ENCODE assay signal across 18 cellular contexts in genomic region chr20:63290136-63290676, GRCh38. TPM values are rescaled to one million over a fixed set of nuclear protein-coding genes. Genes with fewer than 3 reads are reported as not detected.
DNase-seq lines count a peak whose midpoint lies in the region; ATAC-seq, FAIRE-seq and TF ChIP-seq lines count a peak whose summit lies in the region.
"Had no signal": no experiment of that assay in that cellular context is flagged by ENCODE, and none has a peak within 500 bp of the region (broad histone marks: within the 10 kb centered on the region; RNA-seq: fewer than 3 reads in every experiment).

No MANE protein-coding gene starts in this region.

- no peaks in the 10 kb centered on the region for H3K27me3 ChIP-seq in GM23338 (ENCODE audit: insufficient read depth)
- peaks cover 11% of the 10 kb centered on the region for H3K27me3 ChIP-seq in RWPE2 (ENCODE audit: insufficient read depth, poor library complexity, severe bottlenecking)
- H3K27me3 ChIP-seq: SJCRH30 had no signal

- no peak overlapping the region for H3K4me3 Mint-ChIP-seq in GM23338

- H3K9me3 ChIP-seq in A549 = no peaks in the 10 kb centered on the region
- no peaks in the 10 kb centered on the region for H3K9me3 ChIP-seq in RWPE2 (ENCODE audit: severe bottlenecking)
- H3K9me3 ChIP-seq: SJCRH30 had no signal

- H2AFZ ChIP-seq in GM23338 = no peak overlapping the region

- H3K9me2 ChIP-seq in GM23338 (ENCODE audit: insufficient read depth) = no peaks in the 10 kb centered on the region

- H3K27me3 Mint-ChIP-seq in GM23338 (ENCODE audit: insufficient read depth, low read depth, poor library complexity) = peaks cover 22% of the 10 kb centered on the region

- H3K4me3 ChIP-seq in A549 (no peak overlapping the region), GM23338 (no peak overlapping the region), RWPE2 (ENCODE audit: severe bottlenecking) (no peak overlapping the region)
- H3K4me3 ChIP-seq: SJCRH30 had no signal

- peaks cover 8% of the 10 kb centered on the region; the same call in 2 of the 3 replicates for H3K4me1 Mint-ChIP-seq in GM23338

- no peak for TF ChIP-seq EP300 in A549 (IDR thresholded peaks at IDR 0.05)

- POLR2A ChIA-PET in A549 (lab: Yijun Ruan, JAX) = no interaction called here

- H3F3A ChIP-seq in GM23338 (replicated peaks; ENCODE audit: low read depth) = no peaks in the 10 kb centered on the region

- no peak overlapping the region for H3K4me2 ChIP-seq in A549
- no peak overlapping the region for H3K4me2 ChIP-seq in GM23338

- CTCF ChIA-PET in A549 (lab: Yijun Ruan, JAX) = interaction anchor here (0.7 to 30.4 kb wide), 16 partner anchors 9 to 107 kb away, joined by 3 to 401 read pairs (median 8); partner anchors contain the start of genes BIRC7 and NKAIN4

- no peak overlapping the region for H3K27ac Mint-ChIP-seq in GM23338

- H3K27ac ChIP-seq in A549 = peak overlapping the region in 1 of 2 experiments; percentile 29; a peak in 2 of 6 replicates
- H3K27ac ChIP-seq in GM23338 (ENCODE audit: low read depth) = 0 out of 2 replicates have a peak overlapping the region, but pooled peaks have one; percentile 45
- no peak overlapping the region for H3K27ac ChIP-seq in RWPE2 (ENCODE audit: poor library complexity, severe bottlenecking)
- H3K27ac ChIP-seq: C4-2B, SJCRH30 had no signal

- no peaks in the 10 kb centered on the region for H3K79me2 ChIP-seq in GM23338 (replicated peaks; ENCODE audit: insufficient read depth)

- H3K4me1 ChIP-seq in A549 (peaks cover 23% of the 10 kb centered on the region; the same call in 2 of the 3 replicates), GM23338 (ENCODE audit: insufficient read depth) (peaks cover 7% of the 10 kb centered on the region; the same call in 1 of the 2 replicates), RWPE2 (ENCODE audit: insufficient read depth, poor library complexity, severe bottlenecking) (no peaks in the 10 kb centered on the region)
- H3K4me1 ChIP-seq: SJCRH30 had no signal

- TF ChIP-seq CTCF in A549 (IDR thresholded peaks at IDR 0.05) (no peak), GM23338 (conservative IDR thresholded peaks at IDR 0.05; ENCODE audit: low read depth in 2 of 2) (no peak), RWPE2 (IDR thresholded peaks at IDR 0.05; ENCODE audit: poor library complexity, severe bottlenecking) (no peak)

- ATAC-seq in A549 (peak; percentile 0 to 1; a peak in 2 of 6 replicates), GM23338 (no peak), RWPE2 (ENCODE audit: low read depth) (no peak), left lobe of liver (peak; percentile 6), GM18870 (IDR thresholded peaks at IDR 0.05; ENCODE audit: unreplicated experiment) (no peak)

- no peak for FAIRE-seq in A549 (lab: Jason Lieb, UNC)

- H4K20me1 ChIP-seq in GM23338 (replicated peaks; ENCODE audit: insufficient read depth) = no peaks in the 10 kb centered on the region

- no peaks in the 10 kb centered on the region for H3K9me3 Mint-ChIP-seq in GM23338

- WGBS in A549 (ENCODE audit: missing lambda C conversion rate) = 85% methylated on average over 11 of the region's 17 CpGs

- TF ChIP-seq POLR2A in A549 (IDR thresholded peaks at IDR 0.05; ENCODE audit: low read length) = no peak

- DNase-seq in A549 (ENCODE audit: low read depth in 1 of 2, low spot score in 1 of 2) = no peak
- no peak for DNase-seq in GM23338 (ENCODE audit: low spot score)
- DNase-seq in RWPE2 (ENCODE audit: low spot score) = peak; percentile 85
- no peak for DNase-seq in left lobe of liver (ENCODE audit: low spot score)
- DNase-seq in germinal center (ENCODE audit: low spot score) = no peak
- DNase-seq in pons (ENCODE audit: low spot score) = no peak
- no peak for DNase-seq in central memory CD4-positive, alpha-beta T cell
- DNase-seq: EL, HCEC 1CT, NCI-H1694 treated with DMSO at 0.1 percent for 48 hours, NCI-H2227 treated with DMSO at 0.1 percent for 48 hours, NCI-H524 treated with DMSO at 0.1 percent for 48 hours, SJCRH30, SW 1271 had no signal

- TF ChIP-seq RAD21 in A549 (conservative IDR thresholded peaks at IDR 0.05 in 1 of 2, IDR thresholded peaks at IDR 0.05 in 1 of 2) = no peak

- peaks cover 16% of the 10 kb centered on the region for H3K36me3 Mint-ChIP-seq in GM23338 (ENCODE audit: low read depth)

- H3K36me3 ChIP-seq in GM23338 (ENCODE audit: insufficient read depth) = no peaks in the 10 kb centered on the region; the same call in 1 of the 2 replicates
- H3K36me3 ChIP-seq in RWPE2 (ENCODE audit: low read depth) = peaks cover 37% of the 10 kb centered on the region

TF ChIP-seq in A549, 52 proteins besides CTCF, POLR2A, EP300 and RAD21:
- TF ChIP-seq RFX5 (IDR thresholded peaks at IDR 0.05) (no peak), RCOR1 (IDR thresholded peaks at IDR 0.05; ENCODE audit: low read depth, low read length) (no peak), RARB (CRISPR knock-in tag; IDR thresholded peaks at IDR 0.05) (no peak), FOSB (CRISPR knock-in tag; IDR thresholded peaks at IDR 0.05) (no peak)

TF ChIP-seq in GM23338, 12 proteins besides CTCF, POLR2A, EP300 and RAD21 (continues in another document):
- TF ChIP-seq ETS1 (IDR thresholded peaks at IDR 0.05) = no peak
- TF ChIP-seq EZH2phosphoT487 (IDR thresholded peaks at IDR 0.05; ENCODE audit: unreplicated experiment) = no peak
- TF ChIP-seq ZNF114 (CRISPR knock-in tag; IDR thresholded peaks at IDR 0.05) = no peak
- TF ChIP-seq JUNB (IDR thresholded peaks at IDR 0.05; ENCODE audit: unreplicated experiment) = no peak
- TF ChIP-seq ZNF331 (CRISPR knock-in tag; IDR thresholded peaks at IDR 0.05; ENCODE audit: low read depth) = no peak

RNA-seq across cellular contexts. Expression of gene COL20A1, which starts 2.8 kb away (rescaled TPM):
- polyA plus RNA-seq in A549 (2011; rRNA removed) (0.21 and 0.29 TPM in 2 replicates), A549 (2017; fragmentation: RNase III; extraction: RNeasy Plus Mini Kit Qiagen cat#74134 plus additional on column Dnase treatment) (0.91 to 0.93 TPM (median 0.92 TPM) in 3 replicates), GM23338 (2016; fragmentation: Nextera tagmentation; extraction: Ambion mirVana) (0.59 and 0.79 TPM in 2 replicates)
- 0.16 and 0.17 TPM in 2 replicates for polyA plus RNA-seq in A549 (2012; cell fraction: cytosol; rRNA removed)
- polyA plus RNA-seq in A549 (2012; cell fraction: nucleus; rRNA removed) = 3.0 and 4.2 TPM in 2 replicates
- polyA minus RNA-seq in A549 (2011; rRNA and poly(A)+ RNA removed) = 0.25 and 0.49 TPM in 2 replicates
- total RNA-seq in GM23338 (2014; rRNA removed; shearing (Covaris generic)) = 0.28 and 0.43 TPM in 2 replicates
- not detected for total RNA-seq in left lobe of liver
- total RNA-seq: A673, RPMI7951, SJCRH30 had no signal

RNA-seq across cellular contexts. Expression of gene ARFGAP1, which starts 17.6 kb away (rescaled TPM):
- polyA plus RNA-seq in A549 (2011; rRNA removed) = 41.0 and 43.5 TPM in 2 replicates
- 63.2 and 87.0 TPM in 2 replicates for polyA plus RNA-seq in A549 (2012; cell fraction: cytosol; rRNA removed)
- 528 and 670 TPM in 2 replicates for polyA plus RNA-seq in A549 (2012; cell fraction: nucleus; rRNA removed)
- 89.4 to 106 TPM (median 102 TPM) in 3 replicates for polyA plus RNA-seq in A549 (2017; fragmentation: RNase III; extraction: RNeasy Plus Mini Kit Qiagen cat#74134 plus additional on column Dnase treatment)
- polyA minus RNA-seq in A549 (2011; rRNA and poly(A)+ RNA removed) = 36.9 and 58.2 TPM in 2 replicates
- total RNA-seq in GM23338 (2014; rRNA removed; shearing (Covaris generic)) = 88.8 and 95.5 TPM in 2 replicates
- 40.6 and 41.5 TPM in 2 replicates for polyA plus RNA-seq in GM23338 (2016; fragmentation: Nextera tagmentation; extraction: Ambion mirVana)
- total RNA-seq in left lobe of liver = 42.6 TPM

RNA-seq across cellular contexts. Expression of gene NKAIN4, which starts 35.9 kb away (rescaled TPM):
- polyA plus RNA-seq in A549 (2011; rRNA removed) (5.8 and 6.4 TPM in 2 replicates), A549 (2017; fragmentation: RNase III; extraction: RNeasy Plus Mini Kit Qiagen cat#74134 plus additional on column Dnase treatment) (6.3 to 9.7 TPM (median 8.4 TPM) in 3 replicates), GM23338 (2016; fragmentation: Nextera tagmentation; extraction: Ambion mirVana) (9.5 and 13.2 TPM in 2 replicates)
- 3.4 and 5.3 TPM in 2 replicates for polyA plus RNA-seq in A549 (2012; cell fraction: cytosol; rRNA removed)
- 9.6 and 12.0 TPM in 2 replicates for polyA plus RNA-seq in A549 (2012; cell fraction: nucleus; rRNA removed)
- 4.5 and 6.3 TPM in 2 replicates for polyA minus RNA-seq in A549 (2011; rRNA and poly(A)+ RNA removed)
- total RNA-seq in GM23338 (2014; rRNA removed; shearing (Covaris generic)) = 12.6 and 16.0 TPM in 2 replicates
- not detected for total RNA-seq in left lobe of liver
- total RNA-seq: A673, RPMI7951 had no signal

RNA-seq across cellular contexts. Expression of gene BIRC7, which starts 54.5 kb away (rescaled TPM):
- polyA plus RNA-seq in A549 (2011; rRNA removed) (0.63 and 0.81 TPM in 2 replicates), A549 (2017; fragmentation: RNase III; extraction: RNeasy Plus Mini Kit Qiagen cat#74134 plus additional on column Dnase treatment) (3.2 to 4.9 TPM (median 4.9 TPM) in 3 replicates), GM23338 (2016; fragmentation: Nextera tagmentation; extraction: Ambion mirVana) (0.16 TPM in 1 of 2 replicates, not detected in the other)
- polyA plus RNA-seq in A549 (2012; cell fraction: cytosol; rRNA removed) = 0.70 and 1.2 TPM in 2 replicates
- polyA plus RNA-seq in A549 (2012; cell fraction: nucleus; rRNA removed) = 16.7 and 18.5 TPM in 2 replicates
- polyA minus RNA-seq in A549 (2011; rRNA and poly(A)+ RNA removed) = 0.33 and 0.63 TPM in 2 replicates
- 0.24 TPM in 1 of 2 replicates, not detected in the other for total RNA-seq in GM23338 (2014; rRNA removed; shearing (Covaris generic))
- not detected for total RNA-seq in left lobe of liver
- total RNA-seq: A673, RPMI7951 had no signal

Comparison
In these comparisons a context has a peak if more than half of its experiments do, and no peak if none do; other contexts are left out.
1. ATAC-seq: peak in A549 (2 of 2) and left lobe of liver (single experiment); none in GM23338 (single experiment), RWPE2 (single experiment) and GM18870 (single experiment).
2. RNA of gene NKAIN4, which starts 35.9 kb away (total RNA-seq): 12.6 to 16.0 TPM in GM23338; not detected in left lobe of liver (single experiment); every median in the first group is over 10 times any median in the second.